Comparison of ENCODE assay signal across 23 cellular contexts in genomic region chr9:132782106-132782505, GRCh38.
"Had no signal": no experiment of that assay in that cellular context is flagged by ENCODE, and none has a peak within 500 bp of the region (broad histone marks: within the 10 kb centered on the region; RNA-seq: fewer than 3 reads in every experiment).

No MANE protein-coding gene starts in this region.

- ATAC-seq: left ventricle myocardium superior; lower lobe of right lung; mucosa of descending colon; natural killer cell treated with Interleukin-12 subunit alpha and Interleukin-12 subunit beta and Interleukin-15 and Interleukin-18, amount 100 ng/mL, for 72 hours; psoas muscle; right cardiac atrium; stimulated activated naive B cell treated with anti-CD40 and anti-IgM and Interleukin-4, amounts not matched to agents 10 μg/mL and 1 μg/mL and 100 μg/mL, for 72 hours; stimulated activated naive CD8-positive, alpha-beta T cell treated with anti-CD3 and anti-CD28 coated beads, Interleukin-15, amount 100 ng/mL, for 72 hours had no signal

- H3K9me3 Mint-ChIP-seq: dendritic cell treated with granulocyte-macrophage colony-stimulating factor and Interleukin-4, amounts not matched to agents 40 ng/mL and 50 ng/mL, for 4 days; immature natural killer cell; naive B cell; natural killer cell treated with Interleukin-12 subunit alpha and Interleukin-12 subunit beta and Interleukin-15 and Interleukin-18, amount 100 ng/mL, for 72 hours; stimulated activated naive B cell treated with anti-CD40 and anti-IgM and Interleukin-4, amounts not matched to agents 10 μg/mL and 1 μg/mL and 100 μg/mL, for 72 hours; stimulated activated naive CD8-positive, alpha-beta T cell treated with anti-CD3 and anti-CD28 coated beads, Interleukin-15, amount 100 ng/mL, for 72 hours had no signal

- H3K27ac Mint-ChIP-seq: dendritic cell treated with granulocyte-macrophage colony-stimulating factor and Interleukin-4, amounts not matched to agents 40 ng/mL and 50 ng/mL, for 4 days; immature natural killer cell; naive B cell; natural killer cell treated with Interleukin-12 subunit alpha and Interleukin-12 subunit beta and Interleukin-15 and Interleukin-18, amount 100 ng/mL, for 72 hours; stimulated activated naive B cell treated with anti-CD40 and anti-IgM and Interleukin-4, amounts not matched to agents 10 μg/mL and 1 μg/mL and 100 μg/mL, for 72 hours; stimulated activated naive CD8-positive, alpha-beta T cell treated with anti-CD3 and anti-CD28 coated beads, Interleukin-15, amount 100 ng/mL, for 72 hours had no signal

- DNase-seq: colonic mucosa; effector memory CD4-positive, alpha-beta T cell; erythroblast; esophagus squamous epithelium; foreskin melanocyte; hypothalamus; immature natural killer cell; left ventricle myocardium superior; lower lobe of right lung; mucosa of descending colon; naive B cell; nucleus accumbens; ovary; posterior cingulate gyrus; psoas muscle; right cardiac atrium; spleen; stimulated activated CD4-positive, alpha-beta T cell treated with anti-CD3 and anti-CD28 coated beads, Interleukin-2, amount 100 ng/mL, for 48 hours; stimulated activated naive B cell treated with anti-CD40 and anti-IgM and Interleukin-4, amounts not matched to agents 10 μg/mL and 1 μg/mL and 100 μg/mL, for 72 hours; stimulated activated naive CD8-positive, alpha-beta T cell treated with anti-CD3 and anti-CD28 coated beads, Interleukin-15, amount 100 ng/mL, for 72 hours; transverse colon had no signal

- H3K36me3 Mint-ChIP-seq: immature natural killer cell; naive B cell; natural killer cell treated with Interleukin-12 subunit alpha and Interleukin-12 subunit beta and Interleukin-15 and Interleukin-18, amount 100 ng/mL, for 72 hours; stimulated activated naive B cell treated with anti-CD40 and anti-IgM and Interleukin-4, amounts not matched to agents 10 μg/mL and 1 μg/mL and 100 μg/mL, for 72 hours had no signal

- H3K4me3 Mint-ChIP-seq: dendritic cell treated with granulocyte-macrophage colony-stimulating factor and Interleukin-4, amounts not matched to agents 40 ng/mL and 50 ng/mL, for 4 days; immature natural killer cell; naive B cell; natural killer cell treated with Interleukin-12 subunit alpha and Interleukin-12 subunit beta and Interleukin-15 and Interleukin-18, amount 100 ng/mL, for 72 hours; stimulated activated naive B cell treated with anti-CD40 and anti-IgM and Interleukin-4, amounts not matched to agents 10 μg/mL and 1 μg/mL and 100 μg/mL, for 72 hours; stimulated activated naive CD8-positive, alpha-beta T cell treated with anti-CD3 and anti-CD28 coated beads, Interleukin-15, amount 100 ng/mL, for 72 hours had no signal
